In genomic region chr15:78107471-78107870, GRCh38 we compare ENCODE assay signal across 22 cellular contexts. TPM values are rescaled to one million over a fixed set of nuclear protein-coding genes. Genes with fewer than 3 reads are reported as not detected.
"Had no signal": no experiment of that assay in that cellular context is flagged by ENCODE, and none has a peak within 500 bp of the region (broad histone marks: within the 10 kb centered on the region; RNA-seq: fewer than 3 reads in every experiment).

No MANE protein-coding gene starts in this region.

- DNase-seq: activated naive CD4-positive, alpha-beta T cell; cerebellar nuclear complex; effector CD4-positive, alpha-beta T cell; mammary epithelial cell; small intestine; stimulated activated CD4-positive, alpha-beta T cell treated with anti-CD3 and anti-CD28 coated beads, Interleukin-4, amount 100 ng/mL, for 1 hour; stimulated activated naive CD8-positive, alpha-beta T cell treated with anti-CD3 and anti-CD28 coated beads, Interleukin-15, amount 100 ng/mL, for 72 hours; trophoblast cell; WERI-Rb-1 had no signal

- H3K36me3 ChIP-seq: ascending aorta, prostate gland, right atrium auricular region, suprapubic skin had no signal

- H3K9me3 Mint-ChIP-seq: activated CD4-positive, alpha-beta memory T cell treated with anti-CD3 and anti-CD28 coated beads for 36 hours; activated T-helper 1 cell treated with anti-CD3 and anti-CD28 coated beads, Interleukin-12 subunit alpha, Interleukin-12 subunit beta, Interleukin-2, Interleukin-4 antibody, amounts not matched to agents 30 ng/mL and 10 ng/mL and 1 ng/mL, durations not matched to agents 14 hours and 24 hours and 36 hours; stimulated activated naive CD8-positive, alpha-beta T cell treated with anti-CD3 and anti-CD28 coated beads, Interleukin-15, amount 100 ng/mL, for 72 hours had no signal

- H3K9ac ChIP-seq: SK-N-SH had no signal

- H3K27ac Mint-ChIP-seq: activated CD4-positive, alpha-beta memory T cell treated with anti-CD3 and anti-CD28 coated beads for 36 hours; stimulated activated naive CD8-positive, alpha-beta T cell treated with anti-CD3 and anti-CD28 coated beads, Interleukin-15, amount 100 ng/mL, for 72 hours had no signal

- H3K36me3 Mint-ChIP-seq: activated CD4-positive, alpha-beta memory T cell treated with anti-CD3 and anti-CD28 coated beads for 36 hours had no signal

- H3K4me1 ChIP-seq: ascending aorta, prostate gland had no signal

- H3K4me3 ChIP-seq: ascending aorta, prostate gland, right atrium auricular region, suprapubic skin had no signal

- H3K27ac ChIP-seq: ascending aorta, prostate gland, right atrium auricular region, suprapubic skin, WERI-Rb-1 had no signal

- H3K9me3 ChIP-seq: ascending aorta, prostate gland, right atrium auricular region, SK-N-SH, suprapubic skin had no signal

- H3K27me3 ChIP-seq: ascending aorta, right atrium auricular region, suprapubic skin had no signal

- H3K27me3 Mint-ChIP-seq: activated CD4-positive, alpha-beta memory T cell treated with anti-CD3 and anti-CD28 coated beads for 36 hours; stimulated activated naive CD8-positive, alpha-beta T cell treated with anti-CD3 and anti-CD28 coated beads, Interleukin-15, amount 100 ng/mL, for 72 hours had no signal

- H3K4me3 Mint-ChIP-seq: activated CD4-positive, alpha-beta memory T cell treated with anti-CD3 and anti-CD28 coated beads for 36 hours; activated T-helper 1 cell treated with anti-CD3 and anti-CD28 coated beads, Interleukin-12 subunit alpha, Interleukin-12 subunit beta, Interleukin-2, Interleukin-4 antibody, amounts not matched to agents 30 ng/mL and 10 ng/mL and 1 ng/mL, durations not matched to agents 14 hours and 24 hours and 36 hours; stimulated activated naive CD8-positive, alpha-beta T cell treated with anti-CD3 and anti-CD28 coated beads, Interleukin-15, amount 100 ng/mL, for 72 hours had no signal

- H3K4me2 ChIP-seq: SK-N-SH had no signal

RNA-seq across cellular contexts. Expression of gene SH2D7, which starts 15.1 kb away (rescaled TPM):
- total RNA-seq: activated CD4-positive, alpha-beta memory T cell treated with anti-CD3 and anti-CD28 coated beads for 36 hours; activated T-helper 1 cell treated with anti-CD3 and anti-CD28 coated beads, Interleukin-12 subunit alpha, Interleukin-12 subunit beta, Interleukin-2, Interleukin-4 antibody, amounts not matched to agents 30 ng/mL and 10 ng/mL and 1 ng/mL, durations not matched to agents 14 hours and 24 hours and 36 hours; ascending aorta; frontal cortex; left lobe of liver; mammary epithelial cell; osteoblast; right atrium auricular region; suprapubic skin had no signal
- polyA plus RNA-seq: esophagus, keratinocyte, mammary epithelial cell, neural cell, SK-N-SH had no signal
